ENCODE assay signal across 8 cellular contexts in genomic region chr1:45010855-45011811, GRCh38. TPM values are rescaled to one million over a fixed set of nuclear protein-coding genes. Genes with fewer than 3 reads are reported as not detected.
A peak's percentile ranks its signal among the peaks of the same experiment; 100 is the strongest.
DNase-seq lines count a peak whose midpoint lies in the region; ATAC-seq and TF ChIP-seq lines count a peak whose summit lies in the region.

Gene HECTD3 (minus strand): TSS chr1:45011324. CDS start chr1:45011257, 67 bp downstream.

- peaks cover 24% of the 10 kb centered on the region for H3K36me3 Mint-ChIP-seq in GM23338 (ENCODE audit: low read depth)

- H2AFZ ChIP-seq in GM23338 (peak within 1 kb of the TSS; percentile 100), neural cell (ENCODE audit: low read depth, low read length) (peak within 1 kb of the TSS; percentile 77)

- H3K9ac ChIP-seq in neural cell (ENCODE audit: low read length) (peak within 1 kb of the TSS; percentile 75), subcutaneous abdominal adipose tissue (ENCODE audit: low read length in 5 of 5) (peak within 1 kb of the TSS; percentile 86 to 95 (median 88))

- H3K9me2 ChIP-seq in GM23338 (ENCODE audit: insufficient read depth) (no peaks in the 10 kb centered on the region), neural cell (ENCODE audit: insufficient read depth, low read length) (no peaks in the 10 kb centered on the region)

- TF ChIP-seq CTCF in GM23338 (conservative IDR thresholded peaks at IDR 0.05; ENCODE audit: low read depth in 2 of 2), result no peak
- TF ChIP-seq CTCF in fibroblast of villous mesenchyme (IDR thresholded peaks at IDR 0.05; ENCODE audit: insufficient read depth, low read depth, low read length), result no peak
- no peak for TF ChIP-seq CTCF in neural cell (IDR thresholded peaks at IDR 0.05; ENCODE audit: poor library complexity, severe bottlenecking)

- peaks cover 15% of the 10 kb centered on the region for H3K27me3 Mint-ChIP-seq in GM23338 (ENCODE audit: insufficient read depth, low read depth, poor library complexity)

- H3K27me3 ChIP-seq in GM23338 (ENCODE audit: insufficient read depth), result no peaks in the 10 kb centered on the region
- H3K27me3 ChIP-seq in neural cell (ENCODE audit: insufficient read depth, low read depth, low read length), result no peaks in the 10 kb centered on the region
- no peaks in the 10 kb centered on the region for H3K27me3 ChIP-seq in subcutaneous abdominal adipose tissue (ENCODE audit: control insufficient read depth in 5 of 5, insufficient read depth in 4 of 5, low read length in 5 of 5)

- H3F3A ChIP-seq in GM23338 (replicated peaks; ENCODE audit: low read depth) (no peaks in the 10 kb centered on the region), neural cell (ENCODE audit: insufficient read depth, low read length, poor library complexity, severe bottlenecking) (no peaks in the 10 kb centered on the region)

- H3K27ac ChIP-seq in GM23338 (ENCODE audit: low read depth) (peak within 1 kb of the TSS; percentile 71; the same call in 1 of the 2 replicates), neural cell (ENCODE audit: low read length) (peak within 1 kb of the TSS; percentile 60), subcutaneous abdominal adipose tissue (ENCODE audit: low read depth, low read length) (peak within 1 kb of the TSS; percentile 54)

- H3K36me3 ChIP-seq in GM23338 (ENCODE audit: insufficient read depth) (no peaks in the 10 kb centered on the region), neural cell (ENCODE audit: insufficient read depth, low read length) (no peaks in the 10 kb centered on the region), subcutaneous abdominal adipose tissue (ENCODE audit: control insufficient read depth in 5 of 5, insufficient read depth in 5 of 5, low read length in 5 of 5) (peaks cover 4 to 56% (median 48%) of the 10 kb centered on the region in 5 donors)

- H3K79me2 ChIP-seq in GM23338 (replicated peaks; ENCODE audit: insufficient read depth), result peaks cover 12% of the 10 kb centered on the region
- H3K79me2 ChIP-seq in neural cell (replicated peaks; ENCODE audit: insufficient read depth, low read length), result peaks cover 8% of the 10 kb centered on the region

- peak; percentile 78 for ATAC-seq in GM23338

- no peaks in the 10 kb centered on the region for H3K9me3 Mint-ChIP-seq in GM23338

- no peak for TF ChIP-seq EP300 in neural cell (conservative IDR thresholded peaks at IDR 0.05; ENCODE audit: poor library complexity, severe bottlenecking)

- peaks cover 12% of the 10 kb centered on the region for H3K4me1 ChIP-seq in GM23338 (ENCODE audit: insufficient read depth)
- H3K4me1 ChIP-seq in subcutaneous abdominal adipose tissue (ENCODE audit: control insufficient read depth in 5 of 5, insufficient read depth in 5 of 5, low read length in 5 of 5), result peaks cover 11 to 55% (median 51%) of the 10 kb centered on the region in 5 donors

- peaks cover 27% of the 10 kb centered on the region for H3K4me1 Mint-ChIP-seq in GM23338

- H3K9me3 ChIP-seq in neural cell (ENCODE audit: low read length) (no peaks in the 10 kb centered on the region), subcutaneous abdominal adipose tissue (ENCODE audit: control insufficient read depth in 5 of 5, low read length in 5 of 5) (no peaks in the 10 kb centered on the region)

- peak within 1 kb of the TSS; percentile 89 for H3K4me3 ChIP-seq in GM23338
- peak within 1 kb of the TSS; percentile 69 for H3K4me3 ChIP-seq in fibroblast of villous mesenchyme (ENCODE audit: low read depth, low read length)
- H3K4me3 ChIP-seq in neural cell (ENCODE audit: low read length), result peak within 1 kb of the TSS; percentile 98
- peak within 1 kb of the TSS; percentile 74 to 97 (median 89) for H3K4me3 ChIP-seq in subcutaneous abdominal adipose tissue (ENCODE audit: low read depth in 1 of 5, low read length in 5 of 5)

- H3K27ac Mint-ChIP-seq in GM23338, result peak within 1 kb of the TSS; percentile 75

- H4K20me1 ChIP-seq in GM23338 (replicated peaks; ENCODE audit: insufficient read depth), result no peaks in the 10 kb centered on the region
- H4K20me1 ChIP-seq in neural cell (ENCODE audit: insufficient read depth), result no peaks in the 10 kb centered on the region

- peak within 1 kb of the TSS; percentile 75 for H3K4me3 Mint-ChIP-seq in GM23338

- H3K4me2 ChIP-seq in GM23338 (peak within 1 kb of the TSS; percentile 95), neural cell (ENCODE audit: low read length) (peak within 1 kb of the TSS; percentile 99)

- TF ChIP-seq RAD21 in neural cell (conservative IDR thresholded peaks at IDR 0.05), result peak; percentile 50

- DNase-seq in EL (peak; percentile 77), GM23338 (ENCODE audit: low spot score) (peak; percentile 77), LoVo (ENCODE audit: low spot score) (peak; percentile 86), SHP77 (lab: John Stamatoyannopoulos, UW) (peak; percentile 71 to 85), activated gamma-delta T cell (lab: John Stamatoyannopoulos, UW) (peak; percentile 54), fibroblast of villous mesenchyme (ENCODE audit: low read depth) (peak; percentile 72)

TF ChIP-seq in GM23338, 12 proteins besides CTCF, POLR2A, EP300 and RAD21:
- TF ChIP-seq POLR2AphosphoS5 (IDR thresholded peaks at IDR 0.05; ENCODE audit: low read depth) (peak; percentile 55), ZNF114 (CRISPR knock-in tag; IDR thresholded peaks at IDR 0.05) (no peak)

TF ChIP-seq in neural cell, 6 proteins besides CTCF, POLR2A, EP300 and RAD21:
- TF ChIP-seq EZH2 (IDR thresholded peaks at IDR 0.05; ENCODE audit: borderline replicate concordance, insufficient read depth, low read length, poor library complexity, severe bottlenecking), result no peak
- peak; percentile 63 for TF ChIP-seq POLR2AphosphoS5 (IDR thresholded peaks at IDR 0.05)
- TF ChIP-seq TAF1 (IDR thresholded peaks at IDR 0.05; ENCODE audit: low read depth), result no peak
- TF ChIP-seq MXI1 (conservative IDR thresholded peaks at IDR 0.05; ENCODE audit: poor library complexity, severe bottlenecking), result peak; percentile 93
- TF ChIP-seq SMC3 (conservative IDR thresholded peaks at IDR 0.05; ENCODE audit: poor library complexity), result peak; percentile 35
- no peak for TF ChIP-seq REST (IDR thresholded peaks at IDR 0.05; ENCODE audit: borderline replicate concordance)
TF ChIP-seq in neural cell: peak in this region for 3.

RNA-seq across cellular contexts. Expression of gene HECTD3, which starts in this region (rescaled TPM):
- total RNA-seq in GM23338 (2014; rRNA removed; shearing (Covaris generic)), result 31.0 and 31.4 TPM in 2 replicates
- polyA plus RNA-seq in GM23338 (2016; fragmentation: Nextera tagmentation; extraction: Ambion mirVana) (13.1 and 16.6 TPM in 2 replicates), neural cell (9.6 and 9.7 TPM in 2 replicates)
- total RNA-seq in fibroblast of villous mesenchyme, result 20.3 and 25.1 TPM in 2 replicates
- polyA minus RNA-seq in neural cell, result 8.3 and 9.3 TPM in 2 replicates

Comparison
In these comparisons a context has a peak if more than half of its experiments do, and no peak if none do; other contexts are left out.
1. Peak in every context shown above with its lines: DNase-seq, ATAC-seq, H3K4me3 ChIP-seq and H3K27ac ChIP-seq.